Comparison of ENCODE assay signal across 1 cellular context in the genomic region with DNA sequence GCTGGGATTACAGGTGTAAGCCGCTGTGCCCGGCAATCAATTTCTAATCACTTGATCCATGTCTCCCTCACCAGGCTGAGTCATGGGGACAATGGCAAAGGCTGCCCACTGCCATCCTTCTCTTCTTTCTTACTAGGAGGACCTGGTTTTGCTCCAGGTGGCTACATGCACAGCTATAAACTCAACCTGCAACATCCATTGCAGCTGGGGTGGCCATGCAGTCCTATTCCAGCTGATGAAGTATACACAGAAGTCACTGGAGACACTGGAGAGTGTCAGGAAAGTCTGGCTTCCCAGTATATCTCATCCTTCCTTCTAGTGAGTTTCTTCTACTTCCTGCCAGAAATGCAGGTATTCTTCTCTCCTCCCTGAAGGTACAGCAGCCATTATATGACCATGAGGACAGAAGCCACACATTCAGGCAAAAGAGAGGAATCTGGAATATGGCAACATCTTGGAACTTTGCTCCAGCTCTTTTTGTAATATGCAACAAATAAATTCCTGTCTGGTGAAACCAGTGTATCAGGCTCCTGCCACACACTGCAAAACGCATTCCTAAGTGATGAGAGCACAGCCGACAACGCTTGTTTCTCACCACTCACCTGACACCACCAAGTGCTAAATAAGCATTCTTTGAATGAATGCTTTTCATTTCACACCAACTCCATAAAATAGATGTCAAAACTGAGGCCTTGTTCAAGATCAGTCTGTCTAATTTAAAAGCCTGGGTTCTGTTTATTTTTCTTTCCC.
TF ChIP-seq lines count a peak whose summit lies in the region.

No MANE protein-coding gene starts in this region.

TF ChIP-seq in A549, 52 proteins besides CTCF, POLR2A, EP300 and RAD21 (continued from another document):
- TF ChIP-seq, protein P1, sequence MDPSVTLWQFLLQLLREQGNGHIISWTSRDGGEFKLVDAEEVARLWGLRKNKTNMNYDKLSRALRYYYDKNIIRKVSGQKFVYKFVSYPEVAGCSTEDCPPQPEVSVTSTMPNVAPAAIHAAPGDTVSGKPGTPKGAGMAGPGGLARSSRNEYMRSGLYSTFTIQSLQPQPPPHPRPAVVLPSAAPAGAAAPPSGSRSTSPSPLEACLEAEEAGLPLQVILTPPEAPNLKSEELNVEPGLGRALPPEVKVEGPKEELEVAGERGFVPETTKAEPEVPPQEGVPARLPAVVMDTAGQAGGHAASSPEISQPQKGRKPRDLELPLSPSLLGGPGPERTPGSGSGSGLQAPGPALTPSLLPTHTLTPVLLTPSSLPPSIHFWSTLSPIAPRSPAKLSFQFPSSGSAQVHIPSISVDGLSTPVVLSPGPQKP (IDR thresholded peaks at IDR 0.05; ENCODE audit: low read depth, low read length): no peak
- TF ChIP-seq RFX5 (IDR thresholded peaks at IDR 0.05): no peak
- TF ChIP-seq ZSCAN20 (CRISPR knock-in tag; IDR thresholded peaks at IDR 0.05): no peak
- no peak for TF ChIP-seq NR3C1 (IDR thresholded peaks at IDR 0.05)
- no peak for TF ChIP-seq CHD2 (IDR thresholded peaks at IDR 0.05; ENCODE audit: low read length, partially characterized antibody)
- TF ChIP-seq KDM5A (IDR thresholded peaks at IDR 0.05): no peak
- TF ChIP-seq RARB (CRISPR knock-in tag; IDR thresholded peaks at IDR 0.05): no peak
- TF ChIP-seq EHMT2 (IDR thresholded peaks at IDR 0.05; ENCODE audit: low read depth): no peak
- TF ChIP-seq JUNB (IDR thresholded peaks at IDR 0.05): no peak
- no peak for TF ChIP-seq HOXB13 (CRISPR knock-in tag; IDR thresholded peaks at IDR 0.05; ENCODE audit: low read depth)
- TF ChIP-seq PHF8 (IDR thresholded peaks at IDR 0.05; ENCODE audit: borderline replicate concordance, low read depth): no peak
- TF ChIP-seq PBX3 (IDR thresholded peaks at IDR 0.05): no peak
- peak; percentile 69 for TF ChIP-seq MAFK (IDR thresholded peaks at IDR 0.05; ENCODE audit: partially characterized antibody)
- TF ChIP-seq POLR2AphosphoS2 (conservative IDR thresholded peaks at IDR 0.05; ENCODE audit: low read length): no peak
- TF ChIP-seq KDM1A (IDR thresholded peaks at IDR 0.05; ENCODE audit: low read depth): no peak
- no peak for TF ChIP-seq HES2 (IDR thresholded peaks at IDR 0.05)
- no peak for TF ChIP-seq FOXS1 (CRISPR knock-in tag; IDR thresholded peaks at IDR 0.05)
- no peak for TF ChIP-seq CBX2 (IDR thresholded peaks at IDR 0.05; ENCODE audit: borderline replicate concordance, low read depth)
- no peak for TF ChIP-seq FOSL2 (IDR thresholded peaks at IDR 0.05)
- peak; percentile 14; the same call in 1 of the 2 replicates for TF ChIP-seq FOSL2 (CRISPR knock-in tag; IDR thresholded peaks at IDR 0.05)
- TF ChIP-seq RCOR1 (IDR thresholded peaks at IDR 0.05; ENCODE audit: low read depth, low read length): no peak
TF ChIP-seq in A549: peak in this region for 6.
